In the genomic region with DNA sequence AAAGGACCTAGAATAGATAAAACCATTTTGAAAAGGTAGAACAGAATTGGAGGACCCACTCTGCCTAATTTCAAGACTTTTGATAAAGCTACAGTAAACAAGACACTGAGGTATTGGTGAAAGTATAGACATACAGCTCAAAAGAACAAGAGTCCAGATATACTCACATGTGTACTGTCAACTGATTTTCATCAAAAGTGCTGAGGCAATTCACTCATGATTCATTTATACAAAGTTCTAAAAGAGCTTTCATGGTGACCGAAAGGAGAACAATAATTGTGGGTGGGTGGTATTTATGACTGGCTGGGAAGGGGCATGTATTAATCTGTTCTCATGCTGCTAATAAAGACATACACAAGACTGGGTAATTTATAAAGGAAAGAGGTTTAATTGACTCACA, we compare ENCODE assay signal across 26 cellular contexts. TPM values are rescaled to one million over a fixed set of nuclear protein-coding genes. Genes with fewer than 3 reads are reported as not detected.
DNase-seq lines count a peak whose midpoint lies in the region; ATAC-seq, FAIRE-seq and TF ChIP-seq lines count a peak whose summit lies in the region.
"Had no signal": no experiment of that assay in that cellular context is flagged by ENCODE, and none has a peak within 500 bp of the region (broad histone marks: within the 10 kb centered on the region; RNA-seq: fewer than 3 reads in every experiment).

No MANE protein-coding gene starts in this region.

- no peak overlapping the region for H2AFZ ChIP-seq in K562 (ENCODE audit: low read depth, low read length)

- no peak overlapping the region for H3K9ac ChIP-seq in K562 (ENCODE audit: insufficient read depth in 1 of 2, low read depth in 2 of 2, low read length in 2 of 2)

- CTCF ChIA-PET in K562 (lab: Yijun Ruan, JAX; ENCODE audit: low intra/inter-chr PET ratio), result no interaction called here

- BruUV-seq in K562 (replicated peaks; lab: Mats Ljungman, UMichigan), result no TSS peak

- H3K79me2 ChIP-seq in K562 (ENCODE audit: control insufficient read depth, insufficient read depth, low read length), result peaks cover 100% of the 10 kb centered on the region

- no peaks in the 10 kb centered on the region for H3K9me3 ChIP-seq in K562 (replicated peaks; ENCODE audit: control insufficient read depth, insufficient read depth, low read depth, low read length)
- no peaks in the 10 kb centered on the region for H3K9me3 ChIP-seq in psoas muscle
- H3K9me3 ChIP-seq in tibial nerve, result no peaks in the 10 kb centered on the region
- H3K9me3 ChIP-seq: ovary, stomach, tibial artery had no signal

- TF ChIP-seq CTCF in K562 (IDR thresholded peaks at IDR 0.05 in 2 of 3, conservative IDR thresholded peaks at IDR 0.05 in 1 of 3; ENCODE audit: insufficient read depth in 2 of 3, low read depth in 1 of 3, low read length in 3 of 3), result no peak
- no peak for TF ChIP-seq CTCF in psoas muscle (IDR thresholded peaks at IDR 0.05)
- TF ChIP-seq CTCF in tibial nerve (IDR thresholded peaks at IDR 0.05), result no peak

- no peak for ATAC-seq in K562
- no peak for ATAC-seq in psoas muscle
- ATAC-seq in HG02840 (IDR thresholded peaks at IDR 0.05; ENCODE audit: low FRiP score, unreplicated experiment), result no peak
- ATAC-seq: left colon had no signal

- TF ChIP-seq EP300 in K562 (IDR thresholded peaks at IDR 0.05; ENCODE audit: low read length) (no peak), tibial nerve (IDR thresholded peaks at IDR 0.05) (no peak)

- TF ChIP-seq POLR2A in K562 (conservative IDR thresholded peaks at IDR 0.05), result no peak
- TF ChIP-seq POLR2A in tibial nerve (IDR thresholded peaks at IDR 0.05), result no peak

- H4K20me1 ChIP-seq in K562 (replicated peaks; ENCODE audit: control insufficient read depth, insufficient read depth, low read length), result 0 out of 2 replicates have a peak, but pooled peaks cover 7% of the 10 kb centered on the region

- H3K9me1 ChIP-seq in K562 (ENCODE audit: control insufficient read depth, insufficient read depth, low read length), result no peaks in the 10 kb centered on the region

- H3K4me3 ChIP-seq in K562 (no peak overlapping the region), psoas muscle (no peak overlapping the region), tibial nerve (no peak overlapping the region)
- H3K4me3 ChIP-seq: ovary, stomach, tibial artery had no signal

- 83% methylated on average over 1 of the region's 1 CpG for WGBS in K562 (ENCODE audit: insufficient coverage, low coverage, missing lambda C conversion rate)
- WGBS in psoas muscle, 3 donors, result 76 to 91% (median 86%) methylated on average over 1 of the region's 1 CpG
- 39 to 61% methylated on average over 1 of the region's 1 CpG for WGBS in tibial nerve, 2 donors

- in situ Hi-C loops in K562 (cut with MboI), result no loop called here

- intact Hi-C loops in K562 (cut with micrococcal nuclease), result loop anchor here (10.0 kb wide), 1 partner anchor 305 kb away; the partner anchor contains the start of gene SOS1
- intact Hi-C loops in psoas muscle (cut with DNase I), result loop anchor here in 1 of 2 donors (5.0 kb wide), 1 partner anchor 47 kb away; no protein-coding TSS in a partner anchor

- no peak overlapping the region for H3K4me2 ChIP-seq in K562 (ENCODE audit: insufficient read depth, low read length)

- H3K36me3 ChIP-seq in K562 (ENCODE audit: control insufficient read depth, insufficient read depth, low read length) (peaks cover 5% of the 10 kb centered on the region; the same call in 1 of the 3 replicates), psoas muscle (ENCODE audit: insufficient read depth in 1 of 2, low read depth in 1 of 2) (no peaks in the 10 kb centered on the region), tibial nerve (no peaks in the 10 kb centered on the region)
- H3K36me3 ChIP-seq: ovary, stomach, tibial artery had no signal

- H3K27ac ChIP-seq in K562 (ENCODE audit: extremely low read depth, low read depth, low read length) (peak overlapping the region; percentile 3; the same call in 1 of the 3 replicates), psoas muscle (peak overlapping the region; percentile 93), tibial nerve (peak overlapping the region in 1 of 4 donors; percentile 81)
- H3K27ac ChIP-seq: ovary, stomach, tibial artery had no signal

- H3K27me3 ChIP-seq in K562 (ENCODE audit: control insufficient read depth in 2 of 2, insufficient read depth in 2 of 2, low read length in 2 of 2), result no peaks in the 10 kb centered on the region
- H3K27me3 ChIP-seq in psoas muscle (ENCODE audit: insufficient read depth in 3 of 3, low read length in 2 of 3), result no peaks in the 10 kb centered on the region
- H3K27me3 ChIP-seq in tibial nerve, result no peaks in the 10 kb centered on the region
- H3K27me3 ChIP-seq: ovary, stomach, tibial artery had no signal

- FAIRE-seq in G401.6 (lab: Jason Lieb, UNC) (peak; percentile 56), K562 (lab: Jason Lieb, UNC) (no peak)
- FAIRE-seq: endothelial cell of umbilical vein, H1, small intestine had no signal

- H3K4me1 ChIP-seq in K562 (replicated peaks in 1 of 2; ENCODE audit: control insufficient read depth in 2 of 2, insufficient read depth in 2 of 2, low read length in 2 of 2), result peaks cover 5 to 33% of the 10 kb centered on the region in 2 experiments; a peak in 4 of 5 replicates
- H3K4me1 ChIP-seq in psoas muscle, result peaks cover 94% of the 10 kb centered on the region
- H3K4me1 ChIP-seq in tibial nerve, result peaks cover 0 to 61% (median 24%) of the 10 kb centered on the region in 4 donors

- POLR2A ChIA-PET in K562 (lab: Yijun Ruan, JAX), result interaction anchor here (0.5 to 1.7 kb wide), 3 partner anchors 13 to 1020 kb away, joined by 3 to 5 read pairs (median 3); no protein-coding TSS in a partner anchor

- DNase-seq in CD1c-positive myeloid dendritic cell (ENCODE audit: extremely low spot score) (peak; percentile 65), K562 (ENCODE audit: extremely low read depth in 1 of 4, low spot score in 3 of 4) (no peak), psoas muscle (no peak), tibial nerve (ENCODE audit: low spot score in 2 of 2) (no peak), DMS153 treated with DMSO at 0.1 percent for 48 hours (lab: John Stamatoyannopoulos, UW; ENCODE audit: unreplicated experiment) (no peak)
- DNase-seq: activated B cell treated with CpG ODN at 0.5 μM for 24 hours; activated CD4-positive, alpha-beta T cell treated with anti-CD3 and anti-CD28 coated beads, Interleukin-2, amount 50 U/mL, for 48 hours; C1 segment of cervical spinal cord; COR-L47; DMS79; GDM1; left colon; NCI-H1105; NCI-H187; NCI-H446 treated with DMSO at 0.1 percent for 48 hours; ovary; retina; small intestine; stimulated activated CD4-positive, alpha-beta T cell treated with anti-CD3 and anti-CD28 coated beads, Interleukin-1b, Interleukin-23, amount 100 ng/mL, for 48 hours; stomach; T-helper 1 cell; tibial artery had no signal

- no peak for TF ChIP-seq RAD21 in K562 (CRISPR knock-in tag; conservative IDR thresholded peaks at IDR 0.05 in 1 of 2, IDR thresholded peaks at IDR 0.05 in 1 of 2)

TF ChIP-seq in K562, 482 proteins besides CTCF, POLR2A, EP300 and RAD21 (continues in another document):
- TF ChIP-seq MEIS2 (IDR thresholded peaks at IDR 0.05; ENCODE audit: partially characterized antibody) (no peak), ZNF830 (CRISPR knock-in tag; IDR thresholded peaks at IDR 0.05) (no peak), FOXO4 (CRISPR knock-in tag; IDR thresholded peaks at IDR 0.05) (no peak), MYBL2 (IDR thresholded peaks at IDR 0.05; ENCODE audit: low read depth) (no peak), MYBL2 (CRISPR knock-in tag; IDR thresholded peaks at IDR 0.05; ENCODE audit: borderline replicate concordance) (no peak)
- TF ChIP-seq, protein P1, sequence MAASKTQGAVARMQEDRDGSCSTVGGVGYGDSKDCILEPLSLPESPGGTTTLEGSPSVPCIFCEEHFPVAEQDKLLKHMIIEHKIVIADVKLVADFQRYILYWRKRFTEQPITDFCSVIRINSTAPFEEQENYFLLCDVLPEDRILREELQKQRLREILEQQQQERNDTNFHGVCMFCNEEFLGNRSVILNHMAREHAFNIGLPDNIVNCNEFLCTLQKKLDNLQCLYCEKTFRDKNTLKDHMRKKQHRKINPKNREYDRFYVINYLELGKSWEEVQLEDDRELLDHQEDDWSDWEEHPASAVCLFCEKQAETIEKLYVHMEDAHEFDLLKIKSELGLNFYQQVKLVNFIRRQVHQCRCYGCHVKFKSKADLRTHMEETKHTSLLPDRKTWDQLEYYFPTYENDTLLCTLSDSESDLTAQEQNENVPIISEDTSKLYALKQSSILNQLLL (CRISPR knock-in tag; IDR thresholded peaks at IDR 0.05; ENCODE audit: borderline replicate concordance), result no peak

RNA-seq across cellular contexts. Expression of gene MAP4K3, which starts 7.3 kb away (rescaled TPM):
- total RNA-seq in K562 (2011; cell fraction: chromatin; rRNA removed; ENCODE audit: low replicate concordance), result 73.1 and 225 TPM in 2 replicates
- total RNA-seq in K562 (2011; cell fraction: nucleolus; rRNA removed), result 23.2 and 29.0 TPM in 2 replicates
- 73.0 and 112 TPM in 2 replicates for total RNA-seq in K562 (2011; cell fraction: nucleoplasm; rRNA removed)
- total RNA-seq in K562 (2014; rRNA removed), result 22.6 and 24.4 TPM in 2 replicates
- total RNA-seq in K562 (2014; rRNA removed; fragmentation: Illumina TruSeq; extraction: Trizol), result 27.8 and 30.0 TPM in 2 replicates
- total RNA-seq in K562 (2015; rRNA removed; fragmentation: Illumina TruSeq; extraction: Trizol), result 22.1 and 27.0 TPM in 2 replicates
- total RNA-seq in K562 (2021), result 16.9 and 22.2 TPM in 2 replicates
- polyA plus RNA-seq in K562 (2011; rRNA removed), result 16.6 and 18.0 TPM in 2 replicates
- polyA plus RNA-seq in K562 (2011; cell fraction: cytosol; rRNA removed), result 1.5 and 4.2 TPM in 2 replicates
- polyA plus RNA-seq in K562 (2011; cell fraction: nucleus; rRNA removed), result 22.8 and 28.7 TPM in 2 replicates
- 8.7 and 10.2 TPM in 2 replicates for polyA plus RNA-seq in K562 (2012)
- polyA plus RNA-seq in K562 (2014; fragmentation: Illumina TruSeq; extraction: Trizol), result 10.6 and 13.4 TPM in 2 replicates
- polyA plus RNA-seq in K562 (2014; fragmentation: Nextera tagmentation; extraction: Ambion mirVana), result 1 to 10 TPM; 3.1 to 4.4 TPM
- 8.2 and 11.7 TPM in 2 replicates for polyA plus RNA-seq in K562 (2014; rRNA removed)
- polyA minus RNA-seq in K562 (2011; rRNA and poly(A)+ RNA removed), result 40.5 and 51.3 TPM in 2 replicates
- polyA minus RNA-seq in K562 (2011; cell fraction: cytosol; rRNA and poly(A)+ RNA removed), result 6.9 and 14.5 TPM in 2 replicates
- 48.7 and 81.2 TPM in 2 replicates for polyA minus RNA-seq in K562 (2011; cell fraction: nucleus; rRNA and poly(A)+ RNA removed)
- total RNA-seq in psoas muscle, result 10 to 100 TPM; 31.0 to 47.7 (median 37.4) TPM
- polyA plus RNA-seq in psoas muscle, result 10 to 100 TPM in 2 of 3 donors, 1 to 10 TPM in 1; 8.4 to 23.8 (median 15.4) TPM
- 100 to 1,000 TPM in 1 of 4 donors, 10 to 100 TPM in 3; 54.4 to 102 (median 60.2) TPM for total RNA-seq in tibial nerve
